ENCODE assay signal across 13 cellular contexts in the genomic region with DNA sequence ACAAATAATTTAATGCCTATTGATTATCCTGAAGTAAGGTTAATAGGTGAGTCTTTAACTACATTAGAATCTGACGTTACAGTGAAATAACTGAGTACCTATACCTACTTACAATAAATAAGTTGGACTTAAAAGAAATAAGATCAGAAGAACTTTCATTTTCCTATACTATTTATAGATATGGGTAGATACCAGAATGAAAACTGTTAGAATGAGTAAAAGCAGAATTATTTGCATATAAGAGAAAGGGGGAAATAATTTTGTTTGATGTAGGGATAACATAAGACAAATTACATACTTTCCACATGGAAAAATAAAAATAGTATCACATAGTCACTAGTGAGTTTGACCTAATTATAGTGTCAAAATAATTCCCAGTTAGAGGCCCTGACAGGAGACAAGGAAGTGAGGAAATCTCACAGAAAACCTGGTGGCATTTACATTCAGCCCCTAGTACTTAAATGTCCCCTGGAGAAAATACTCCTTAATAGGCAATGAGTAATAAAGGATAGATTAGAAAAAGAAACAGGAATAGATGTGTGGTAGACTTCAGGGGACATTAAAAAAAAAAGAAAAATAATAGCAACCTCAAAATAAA. TPM values are rescaled to one million over a fixed set of nuclear protein-coding genes. Genes with fewer than 3 reads are reported as not detected.
DNase-seq lines count a peak whose midpoint lies in the region; ATAC-seq and TF ChIP-seq lines count a peak whose summit lies in the region.
"Had no signal": no experiment of that assay in that cellular context is flagged by ENCODE, and none has a peak within 500 bp of the region (broad histone marks: within the 10 kb centered on the region; RNA-seq: fewer than 3 reads in every experiment).

No MANE protein-coding gene starts in this region.

- peaks cover 3% of the 10 kb centered on the region for H3K36me3 ChIP-seq in mammary epithelial cell (ENCODE audit: insufficient read depth, low read length)

- dilution Hi-C loops in mammary epithelial cell (cut with HindIII; ENCODE audit: low sequenced_read_pairs): loop anchor here (5.0 kb wide), 1 partner anchor 42 kb away; no protein-coding TSS in a partner anchor

- no peaks in the 10 kb centered on the region for H3K9me3 Mint-ChIP-seq in MCF 10A (ENCODE audit: unreplicated experiment)
- H3K9me3 Mint-ChIP-seq: H9 had no signal

- no peaks in the 10 kb centered on the region for H3K27me3 Mint-ChIP-seq in MCF 10A (ENCODE audit: insufficient read depth, unreplicated experiment)
- no peaks in the 10 kb centered on the region for H3K27me3 Mint-ChIP-seq in T-helper 17 cell

- no peak overlapping the region for H3K27ac ChIP-seq in mammary epithelial cell (ENCODE audit: insufficient read depth, low read depth, low read length)
- H3K27ac ChIP-seq: PC-9 had no signal

- no peak overlapping the region for H3K4me3 ChIP-seq in mammary epithelial cell (replicated peaks in 1 of 3; ENCODE audit: insufficient read depth in 1 of 3, low read depth in 2 of 3, low read length in 3 of 3)
- H3K4me3 ChIP-seq: PC-9 had no signal

- TF ChIP-seq CTCF in mammary epithelial cell (conservative IDR thresholded peaks at IDR 0.05 in 1 of 2, IDR thresholded peaks at IDR 0.05 in 1 of 2; ENCODE audit: extremely low read depth in 1 of 2, insufficient read depth in 1 of 2, low read depth in 1 of 2, low read length in 2 of 2) (no peak), MCF 10A (IDR thresholded peaks at IDR 0.05; ENCODE audit: unreplicated experiment) (no peak)

- CTCF ChIA-PET in mammary epithelial cell (lab: Charles Lee; ENCODE audit: low non-redundant PET) (no interaction called here), MCF 10A (lab: Yijun Ruan, JAX) (interaction anchor here (0.8 kb wide), 1 partner anchor 73 kb away, joined by 4 read pairs; no protein-coding TSS in a partner anchor)

- in situ Hi-C loops in mammary epithelial cell (cut with MboI; ENCODE audit: low sequenced_read_pairs in 2 of 2): no loop called here

- H3K9me3 ChIP-seq in mammary epithelial cell (replicated peaks; ENCODE audit: insufficient read depth, low read length) (no peaks in the 10 kb centered on the region), T-helper 17 cell (ENCODE audit: control insufficient read depth, low read length, poor library complexity, severe bottlenecking) (no peaks in the 10 kb centered on the region)

- peaks cover 99% of the 10 kb centered on the region for H3K79me2 ChIP-seq in mammary epithelial cell (ENCODE audit: insufficient read depth, low read length)

- 100% methylated on average over 1 of the region's 1 CpG for WGBS in mammary epithelial cell (ENCODE audit: low coverage, missing lambda C conversion rate)

- H4K20me1 ChIP-seq in mammary epithelial cell (ENCODE audit: insufficient read depth, low read length): peaks cover 3% of the 10 kb centered on the region

- no peak overlapping the region for H3K4me2 ChIP-seq in mammary epithelial cell (ENCODE audit: insufficient read depth, low read depth, low read length)
- H3K4me2 ChIP-seq: PC-9 had no signal

- BruUV-seq in mammary epithelial cell (replicated peaks; lab: Mats Ljungman, UMichigan): TSS peak; percentile 16
- BruUV-seq in MCF 10A (replicated peaks; lab: Mats Ljungman, UMichigan): no TSS peak

- peaks cover 14% of the 10 kb centered on the region for H3K4me1 ChIP-seq in mammary epithelial cell (ENCODE audit: insufficient read depth, low read length)

- no peak overlapping the region for H3K27ac Mint-ChIP-seq in MCF 10A (ENCODE audit: low read depth, unreplicated experiment)
- H3K27ac Mint-ChIP-seq in T-helper 17 cell: peak overlapping the region; percentile 91

- intact Hi-C loops in mammary epithelial cell (cut with micrococcal nuclease) (no loop called here), MCF 10A (cut with micrococcal nuclease) (no loop called here)

- no peak overlapping the region for H2AFZ ChIP-seq in mammary epithelial cell (ENCODE audit: low read depth, low read length)
- H2AFZ ChIP-seq: PC-9 had no signal

- no peak for DNase-seq in mammary epithelial cell
- DNase-seq in MCF 10A (ENCODE audit: unreplicated experiment): no peak
- DNase-seq in T-helper 17 cell: no peak
- no peak for DNase-seq in stimulated activated naive CD8-positive, alpha-beta T cell treated with anti-CD3 and anti-CD28 coated beads, Interleukin-15, Interleukin-2, amounts not matched to agents 100 U/mL and 50 U/mL, for 24 hours
- no peak for DNase-seq in NCI-H1048 (lab: John Stamatoyannopoulos, UW)
- no peak for DNase-seq in NCI-H146 (lab: John Stamatoyannopoulos, UW)
- no peak for DNase-seq in NOMO-1 (lab: John Stamatoyannopoulos, UW; ENCODE audit: unreplicated experiment in 2 of 2)
- DNase-seq: AML-193, EL, H9, left ventricle myocardium superior, PC-9 had no signal

- H3K36me3 Mint-ChIP-seq in MCF 10A (ENCODE audit: insufficient read depth, unreplicated experiment) (peaks cover 6% of the 10 kb centered on the region), T-helper 17 cell (ENCODE audit: low read depth) (no peaks in the 10 kb centered on the region)

- POLR2A ChIA-PET in MCF 10A (lab: Yijun Ruan, JAX): no interaction called here

- H3K4me3 Mint-ChIP-seq in MCF 10A (ENCODE audit: unreplicated experiment): no peak overlapping the region
- no peak overlapping the region for H3K4me3 Mint-ChIP-seq in T-helper 17 cell
- H3K4me3 Mint-ChIP-seq: H9 had no signal

- ATAC-seq in GM21723 (IDR thresholded peaks at IDR 0.05; ENCODE audit: unreplicated experiment): peak; percentile 64
- ATAC-seq in T-helper 17 cell: no peak
- ATAC-seq in stimulated activated naive CD8-positive, alpha-beta T cell treated with anti-CD3 and anti-CD28 coated beads, Interleukin-15, Interleukin-2, amounts not matched to agents 100 U/mL and 50 U/mL, for 24 hours: peak; percentile 54
- ATAC-seq: left ventricle myocardium superior had no signal

- no peak overlapping the region for H3K9ac ChIP-seq in mammary epithelial cell (ENCODE audit: insufficient read depth, low read length)

- no peaks in the 10 kb centered on the region for H3K27me3 ChIP-seq in mammary epithelial cell (ENCODE audit: insufficient read depth, low read length)

- H3K4me1 Mint-ChIP-seq in MCF 10A (ENCODE audit: insufficient read depth, unreplicated experiment) (peaks cover 5% of the 10 kb centered on the region), T-helper 17 cell (peaks cover 35% of the 10 kb centered on the region)

RNA-seq across cellular contexts. Expression of gene KCMF1, which starts 28.6 kb away (rescaled TPM):
- total RNA-seq in mammary epithelial cell: 10 to 100 TPM; 73.2 to 94.7 TPM
- 84.3 TPM for polyA plus RNA-seq in mammary epithelial cell
- polyA minus RNA-seq in mammary epithelial cell: 59.3 TPM
- total RNA-seq in MCF 10A (2022): 169 and 170 TPM in 2 replicates
- 10 to 100 TPM; 63.6 to 80.6 TPM for total RNA-seq in T-helper 17 cell
